9 cellular contexts compared by ENCODE assay signal in genomic region chr3:9301798-9302197, GRCh38. TPM values are rescaled to one million over a fixed set of nuclear protein-coding genes. Genes with fewer than 3 reads are reported as not detected.
A peak's percentile ranks its signal among the peaks of the same experiment; 100 is the strongest.
DNase-seq lines count a peak whose midpoint lies in the region; ATAC-seq lines count a peak whose summit lies in the region.
"Had no signal": no experiment of that assay in that cellular context is flagged by ENCODE, and none has a peak within 500 bp of the region (broad histone marks: within the 10 kb centered on the region; RNA-seq: fewer than 3 reads in every experiment).

No MANE protein-coding gene starts in this region.

- no peaks in the 10 kb centered on the region for H3K4me1 ChIP-seq in NT2/D1 (ENCODE audit: insufficient read depth, insufficient read length)

- DNase-seq in activated CD4-positive, CD25-positive, alpha-beta regulatory T cell treated with anti-CD3 and anti-CD28 coated beads, Interleukin-2, amount 50 U/mL, for 72 hours = no peak
- DNase-seq in NT2/D1 (ENCODE audit: low read depth, low spot score) = no peak
- DNase-seq in epithelial cell of prostate (ENCODE audit: low read depth, low spot score) = peak; percentile 80
- no peak for DNase-seq in sciatic nerve (ENCODE audit: low spot score)
- no peak for DNase-seq in SKM-1 (lab: John Stamatoyannopoulos, UW; ENCODE audit: unreplicated experiment)
- no peak for DNase-seq in NCI-H1092 (lab: John Stamatoyannopoulos, UW)

- peak overlapping the region; percentile 22 for H3K4me3 ChIP-seq in NT2/D1 (ENCODE audit: insufficient read length, low read depth)

- H3K9me3 ChIP-seq in NT2/D1 (ENCODE audit: insufficient read depth, low read length) = no peaks in the 10 kb centered on the region
- H3K9me3 ChIP-seq: transverse colon had no signal

- no peaks in the 10 kb centered on the region for H3K36me3 ChIP-seq in NT2/D1 (ENCODE audit: insufficient read depth, insufficient read length, low read length)
- H3K36me3 ChIP-seq: transverse colon had no signal

- H3K9ac ChIP-seq in NT2/D1 (ENCODE audit: insufficient read length, low read depth) = peak overlapping the region; percentile 27

- peak; percentile 57 to 61 for ATAC-seq in activated CD4-positive, CD25-positive, alpha-beta regulatory T cell treated with anti-CD3 and anti-CD28 coated beads, Interleukin-2, amount 50 U/mL, for 24 hours
- peak; percentile 16 for ATAC-seq in sciatic nerve
- no peak for ATAC-seq in HG03469 (IDR thresholded peaks at IDR 0.05; ENCODE audit: unreplicated experiment)

- peak overlapping the region; percentile 61 for H3K27ac ChIP-seq in epithelial cell of prostate
- H3K27ac ChIP-seq: transverse colon had no signal

- intact Hi-C loops in sciatic nerve (cut with DNase I) = loop anchor here (2.0 kb wide), 1 partner anchor 331 kb away; no protein-coding TSS in a partner anchor

- H3K27me3 ChIP-seq in NT2/D1 (ENCODE audit: insufficient read depth, insufficient read length) = peaks cover 5% of the 10 kb centered on the region
- H3K27me3 ChIP-seq: transverse colon had no signal

RNA-seq across cellular contexts. Expression of gene SRGAP3, which starts 52.4 kb away (rescaled TPM):
- total RNA-seq in sciatic nerve = 14.4 TPM
